Comparison of ENCODE assay signal across 24 cellular contexts in genomic region chr3:122358633-122359032, GRCh38. TPM values are rescaled to one million over a fixed set of nuclear protein-coding genes. Genes with fewer than 3 reads are reported as not detected.
A peak's percentile ranks its signal among the peaks of the same experiment; 100 is the strongest.
DNase-seq lines count a peak whose midpoint lies in the region; ATAC-seq, FAIRE-seq and TF ChIP-seq lines count a peak whose summit lies in the region.
"Had no signal": no experiment of that assay in that cellular context is flagged by ENCODE, and none has a peak within 500 bp of the region (broad histone marks: within the 10 kb centered on the region; RNA-seq: fewer than 3 reads in every experiment).

No MANE protein-coding gene starts in this region.

- H3K79me2 ChIP-seq in HepG2 (ENCODE audit: insufficient read depth, low read length): no peaks in the 10 kb centered on the region

- intact Hi-C loops in HepG2 (cut with micrococcal nuclease; ENCODE audit: unreplicated experiment): no loop called here
- intact Hi-C loops in right lobe of liver (cut with DNase I): no loop called here
- intact Hi-C loops in ascending aorta (cut with DNase I): no loop called here
- intact Hi-C loops in Caco-2 (cut with micrococcal nuclease; ENCODE audit: unreplicated experiment): loop anchor here (5.0 kb wide), 1 partner anchor 256 kb away; no protein-coding TSS in a partner anchor

- POLR2A ChIA-PET in HepG2 (lab: Yijun Ruan, JAX): interaction anchor here (0.8 to 1.8 kb wide), 2 partner anchors 25 to 58 kb away, joined by 5 to 6 read pairs; partner anchors contain the start of genes FAM162A and WDR5B
- POLR2A ChIA-PET in Caco-2 (lab: Charles Lee): no interaction called here

- H3K27ac ChIP-seq in HepG2 (ENCODE audit: extremely low read length, insufficient read depth, low read length) (peak overlapping the region; percentile 11), right lobe of liver (no peak overlapping the region), epithelial cell of prostate (peak overlapping the region; percentile 56), ascending aorta (no peak overlapping the region)
- H3K27ac ChIP-seq: body of pancreas, thoracic aorta had no signal

- TF ChIP-seq CTCF in HepG2 (CRISPR knock-in tag; IDR thresholded peaks at IDR 0.05) (no peak), right lobe of liver (IDR thresholded peaks at IDR 0.05) (no peak), ascending aorta (IDR thresholded peaks at IDR 0.05) (no peak), Caco-2 (IDR thresholded peaks at IDR 0.05; ENCODE audit: insufficient read depth in 1 of 2, low read depth in 1 of 2, low read length in 1 of 2, severe bottlenecking in 1 of 2, unreplicated experiment in 1 of 2) (no peak)

- TF ChIP-seq EP300 in HepG2 (IDR thresholded peaks at IDR 0.05; ENCODE audit: low read depth in 2 of 2, low read length in 2 of 2): no peak
- no peak for TF ChIP-seq EP300 in HepG2 (CRISPR knock-in tag; IDR thresholded peaks at IDR 0.05; ENCODE audit: borderline replicate concordance)

- no peak for DNase-seq in HepG2 (ENCODE audit: low spot score)
- no peak for DNase-seq in right lobe of liver
- DNase-seq in NOMO-1 (lab: John Stamatoyannopoulos, UW; ENCODE audit: unreplicated experiment in 2 of 2): peak; percentile 43 to 77
- DNase-seq in epithelial cell of prostate (ENCODE audit: low read depth, low spot score): no peak
- no peak for DNase-seq in ascending aorta (ENCODE audit: low spot score in 2 of 2)
- DNase-seq in SIG-M5 treated with dmso at 0.1 percent for 504 hours (lab: John Stamatoyannopoulos, UW; ENCODE audit: unreplicated experiment): no peak
- DNase-seq in Caco-2: no peak
- DNase-seq: body of pancreas; CD4-positive, CD25-positive, alpha-beta regulatory T cell; DMS 273 treated with DMSO at 0.1 percent for 48 hours; foreskin fibroblast; IMR-90; naive B cell; NCI-H2029 treated with DMSO at 0.1 percent for 48 hours; NCI-H226; NCI-H748 treated with DMSO at 0.1 percent for 48 hours; SIG-M5; small intestine; stimulated activated CD4-positive, alpha-beta T cell treated with anti-CD3 and anti-CD28 coated beads, Interleukin-2, amount 100 ng/mL, for 48 hours had no signal

- H3K27me3 ChIP-seq in HepG2 (ENCODE audit: control insufficient read depth in 1 of 2, insufficient read depth in 2 of 2, low read length in 2 of 2) (no peaks in the 10 kb centered on the region), right lobe of liver (no peaks in the 10 kb centered on the region), ascending aorta (no peaks in the 10 kb centered on the region), Caco-2 (replicated peaks; ENCODE audit: control insufficient read depth, insufficient read depth, low read length) (no peaks in the 10 kb centered on the region)
- H3K27me3 ChIP-seq: body of pancreas had no signal

- no peak overlapping the region for H3K9ac ChIP-seq in HepG2 (ENCODE audit: insufficient read depth, low read depth, low read length)

- TF ChIP-seq POLR2A in HepG2 (IDR thresholded peaks at IDR 0.05; ENCODE audit: insufficient read depth in 1 of 2, low read depth in 2 of 2, low read length in 2 of 2) (no peak; a peak in 1 of 4 replicates), right lobe of liver (IDR thresholded peaks at IDR 0.05) (no peak)

- whole genome bisulfite sequencing in HepG2 (ENCODE audit: low lambda C conversion rate): 100% methylated on average over 2 of the region's 2 CpGs
- no CpG with 5 or more reads among the region's 2 CpGs for WGBS in right lobe of liver (ENCODE audit: insufficient coverage, low coverage, low lambda C conversion rate, missing lambda C conversion rate)

- no peak overlapping the region for H3K27ac Mint-ChIP-seq in Caco-2 (ENCODE audit: unreplicated experiment)
- H3K27ac Mint-ChIP-seq: activated T-helper 2 cell treated with anti-CD3 and anti-CD28 coated beads, Interferon-gamma antibody, Interleukin-2, Interleukin-4, amounts not matched to agents 10 μg/mL and 5 μg/mL and 100 μg/mL, durations not matched to agents 14 hours and 24 hours and 36 hours; stimulated activated memory B cell treated with anti-CD40 and anti-IgM and Interleukin-4, amounts not matched to agents 10 μg/mL and 1 μg/mL and 100 μg/mL, for 72 hours had no signal

- peaks cover 7 to 23% of the 10 kb centered on the region in 2 experiments; a peak in 4 of 5 replicates for H3K36me3 ChIP-seq in HepG2 (replicated peaks in 1 of 2; ENCODE audit: control insufficient read depth in 1 of 2, insufficient read depth in 2 of 2, low read length in 2 of 2)
- H3K36me3 ChIP-seq in right lobe of liver: peaks cover 0 to 5% (median 2%) of the 10 kb centered on the region in 4 donors
- peaks cover 14 to 21% of the 10 kb centered on the region in 2 donors for H3K36me3 ChIP-seq in ascending aorta
- H3K36me3 ChIP-seq in Caco-2 (ENCODE audit: control insufficient read depth, insufficient read depth, low read length): peaks cover 3% of the 10 kb centered on the region
- H3K36me3 ChIP-seq: thoracic aorta had no signal

- CTCF ChIA-PET in HepG2 (lab: Yijun Ruan, JAX; ENCODE audit: low intra/inter-chr PET ratio, low total read pairs): no interaction called here
- CTCF ChIA-PET in Caco-2 (lab: Charles Lee): no interaction called here

- peaks cover 9% of the 10 kb centered on the region for H3K4me1 Mint-ChIP-seq in Caco-2 (ENCODE audit: low read depth, unreplicated experiment)
- H3K4me1 Mint-ChIP-seq: CD4-positive, CD25-positive, alpha-beta regulatory T cell; naive B cell; stimulated activated memory B cell treated with anti-CD40 and anti-IgM and Interleukin-4, amounts not matched to agents 10 μg/mL and 1 μg/mL and 100 μg/mL, for 72 hours had no signal

- peaks cover 47% of the 10 kb centered on the region for H3K36me3 Mint-ChIP-seq in Caco-2 (ENCODE audit: insufficient read depth, unreplicated experiment)

- no peak for FAIRE-seq in HepG2 (lab: Jason Lieb, UNC)

- BruUV-seq in HepG2 (replicated peaks; lab: Mats Ljungman, UMichigan) (no TSS peak), Caco-2 (replicated peaks; lab: Mats Ljungman, UMichigan) (no TSS peak)

- H3K9me3 ChIP-seq in HepG2 (ENCODE audit: low read length): no peaks in the 10 kb centered on the region
- H3K9me3 ChIP-seq in right lobe of liver: no peaks in the 10 kb centered on the region
- H3K9me3 ChIP-seq in ascending aorta: no peaks in the 10 kb centered on the region
- H3K9me3 ChIP-seq in Caco-2: no peaks in the 10 kb centered on the region
- H3K9me3 ChIP-seq: body of pancreas, thoracic aorta had no signal

- H3K27me3 Mint-ChIP-seq in Caco-2 (ENCODE audit: insufficient read depth, unreplicated experiment): no peaks in the 10 kb centered on the region
- H3K27me3 Mint-ChIP-seq: CD4-positive, CD25-positive, alpha-beta regulatory T cell; naive B cell; stimulated activated memory B cell treated with anti-CD40 and anti-IgM and Interleukin-4, amounts not matched to agents 10 μg/mL and 1 μg/mL and 100 μg/mL, for 72 hours had no signal

- H3K4me3 Mint-ChIP-seq in Caco-2 (ENCODE audit: unreplicated experiment): no peak overlapping the region
- H3K4me3 Mint-ChIP-seq: CD4-positive, CD25-positive, alpha-beta regulatory T cell; naive B cell; stimulated activated memory B cell treated with anti-CD40 and anti-IgM and Interleukin-4, amounts not matched to agents 10 μg/mL and 1 μg/mL and 100 μg/mL, for 72 hours had no signal

- no peak overlapping the region for H3K4me2 ChIP-seq in HepG2 (ENCODE audit: low read depth, low read length)

- no peak for TF ChIP-seq RAD21 in HepG2 (CRISPR knock-in tag; IDR thresholded peaks at IDR 0.05)

- no peak overlapping the region for H2AFZ ChIP-seq in HepG2 (ENCODE audit: low read length)

- no peak overlapping the region for H3K4me3 ChIP-seq in HepG2 (replicated peaks in 1 of 3; ENCODE audit: insufficient read depth in 1 of 3, low read depth in 2 of 3, low read length in 3 of 3)
- H3K4me3 ChIP-seq in right lobe of liver: no peak overlapping the region
- H3K4me3 ChIP-seq in ascending aorta: no peak overlapping the region
- no peak overlapping the region for H3K4me3 ChIP-seq in Caco-2 (ENCODE audit: low read depth, low read length)
- H3K4me3 ChIP-seq: body of pancreas, thoracic aorta had no signal

- no peaks in the 10 kb centered on the region for H3K9me3 Mint-ChIP-seq in Caco-2 (ENCODE audit: unreplicated experiment)
- H3K9me3 Mint-ChIP-seq: activated T-helper 2 cell treated with anti-CD3 and anti-CD28 coated beads, Interferon-gamma antibody, Interleukin-2, Interleukin-4, amounts not matched to agents 10 μg/mL and 5 μg/mL and 100 μg/mL, durations not matched to agents 14 hours and 24 hours and 36 hours; CD4-positive, CD25-positive, alpha-beta regulatory T cell; naive B cell; stimulated activated memory B cell treated with anti-CD40 and anti-IgM and Interleukin-4, amounts not matched to agents 10 μg/mL and 1 μg/mL and 100 μg/mL, for 72 hours had no signal

- H4K20me1 ChIP-seq in HepG2 (ENCODE audit: insufficient read depth, low read length): no peaks in the 10 kb centered on the region

- in situ Hi-C loops in HepG2 (cut with HindIII; ENCODE audit: extremely low pct_ligation_motif_present, low pct_unique_long_range_greater_than_20kb): loop anchor here (5.0 to 10.0 kb wide), 2 partner anchors 46 to 254 kb away; no protein-coding TSS in a partner anchor

- peaks cover 22% of the 10 kb centered on the region for H3K4me1 ChIP-seq in HepG2 (ENCODE audit: insufficient read depth, low read length)
- peaks cover 0 to 19% (median 2%) of the 10 kb centered on the region in 4 donors for H3K4me1 ChIP-seq in right lobe of liver
- no peaks in the 10 kb centered on the region for H3K4me1 ChIP-seq in ascending aorta
- H3K4me1 ChIP-seq in Caco-2: peaks cover 21% of the 10 kb centered on the region

- ATAC-seq in HepG2 (no peak), right lobe of liver (no peak)
- ATAC-seq: body of pancreas; stimulated activated memory B cell treated with anti-CD40 and anti-IgM and Interleukin-4, amounts not matched to agents 10 μg/mL and 1 μg/mL and 100 μg/mL, for 72 hours had no signal

RNA-seq across cellular contexts. Expression of gene MIX23, which starts 24.4 kb away (rescaled TPM):
- total RNA-seq in HepG2 (2016; rRNA removed; fragmentation: Illumina TruSeq; extraction: Trizol) (152 and 233 TPM in 2 replicates), right lobe of liver (10 to 100 TPM; 21.3 to 36.0 (median 27.1) TPM), ascending aorta (not detected), Caco-2 (2022) (85.2 and 86.2 TPM in 2 replicates)
- 96.3 and 103 TPM in 2 replicates for total RNA-seq in HepG2 (2016; cell fraction: cytosol; rRNA removed; fragmentation: Illumina TruSeq; extraction: Trizol; ENCODE audit: low read depth)
- 150 and 251 TPM in 2 replicates for total RNA-seq in HepG2 (2016; cell fraction: insoluble cytoplasmic fraction; rRNA removed; fragmentation: Illumina TruSeq; extraction: Trizol)
- 93.8 and 116 TPM in 2 replicates for total RNA-seq in HepG2 (2016; cell fraction: membrane; rRNA removed; fragmentation: Illumina TruSeq; extraction: Trizol)
- total RNA-seq in HepG2 (2016; cell fraction: nucleus; rRNA removed; fragmentation: Illumina TruSeq; extraction: Trizol): 55.1 and 57.7 TPM in 2 replicates
- 16.2 and 20.0 TPM in 2 replicates for polyA plus RNA-seq in HepG2 (2011; rRNA removed)
- polyA plus RNA-seq in HepG2 (2011; cell fraction: cytosol; rRNA removed): 10.9 and 12.5 TPM in 2 replicates
- polyA plus RNA-seq in HepG2 (2011; cell fraction: nucleus; rRNA removed): 7.9 and 12.8 TPM in 2 replicates
- 65.6 and 98.8 TPM in 2 replicates for polyA plus RNA-seq in HepG2 (2012)
- 99.1 and 102 TPM in 2 replicates for polyA plus RNA-seq in HepG2 (2016; cell fraction: cytosol; fragmentation: Illumina TruSeq; extraction: Trizol; ENCODE audit: low read depth)
- 274 and 298 TPM in 2 replicates for polyA plus RNA-seq in HepG2 (2016; cell fraction: insoluble cytoplasmic fraction; fragmentation: Illumina TruSeq; extraction: Trizol; ENCODE audit: low read depth)
- 96.2 and 118 TPM in 2 replicates for polyA plus RNA-seq in HepG2 (2016; cell fraction: membrane; fragmentation: Illumina TruSeq; extraction: Trizol; ENCODE audit: low read depth)
- 116 and 117 TPM in 2 replicates for polyA plus RNA-seq in HepG2 (2016; cell fraction: nucleus; fragmentation: Illumina TruSeq; extraction: Trizol; ENCODE audit: insufficient read depth, low read depth)
- polyA minus RNA-seq in HepG2 (2011; rRNA and poly(A)+ RNA removed; ENCODE audit: low replicate concordance): 3.6 and 4.8 TPM in 2 replicates
- 18.9 and 22.0 TPM in 2 replicates for polyA minus RNA-seq in HepG2 (2011; cell fraction: cytosol; rRNA and poly(A)+ RNA removed)
- 23.4 and 27.4 TPM in 2 replicates for polyA minus RNA-seq in HepG2 (2011; cell fraction: nucleus; rRNA and poly(A)+ RNA removed)

RNA-seq across cellular contexts. Expression of gene FAM162A, which starts 25.3 kb away (rescaled TPM):
- 115 and 131 TPM in 2 replicates for total RNA-seq in HepG2 (2016; rRNA removed; fragmentation: Illumina TruSeq; extraction: Trizol)
- total RNA-seq in HepG2 (2016; cell fraction: cytosol; rRNA removed; fragmentation: Illumina TruSeq; extraction: Trizol; ENCODE audit: low read depth): 18.3 and 23.7 TPM in 2 replicates
- 118 and 149 TPM in 2 replicates for total RNA-seq in HepG2 (2016; cell fraction: insoluble cytoplasmic fraction; rRNA removed; fragmentation: Illumina TruSeq; extraction: Trizol)
- total RNA-seq in HepG2 (2016; cell fraction: membrane; rRNA removed; fragmentation: Illumina TruSeq; extraction: Trizol): 29.2 and 29.7 TPM in 2 replicates
- 44.8 and 51.6 TPM in 2 replicates for total RNA-seq in HepG2 (2016; cell fraction: nucleus; rRNA removed; fragmentation: Illumina TruSeq; extraction: Trizol)
- 141 and 155 TPM in 2 replicates for polyA plus RNA-seq in HepG2 (2011; rRNA removed)
- 81.9 and 104 TPM in 2 replicates for polyA plus RNA-seq in HepG2 (2011; cell fraction: cytosol; rRNA removed)
- polyA plus RNA-seq in HepG2 (2011; cell fraction: nucleus; rRNA removed): 33.6 and 34.6 TPM in 2 replicates
- 197 and 266 TPM in 2 replicates for polyA plus RNA-seq in HepG2 (2012)
- polyA plus RNA-seq in HepG2 (2016; cell fraction: cytosol; fragmentation: Illumina TruSeq; extraction: Trizol; ENCODE audit: low read depth): 34.9 and 38.9 TPM in 2 replicates
- 167 and 187 TPM in 2 replicates for polyA plus RNA-seq in HepG2 (2016; cell fraction: insoluble cytoplasmic fraction; fragmentation: Illumina TruSeq; extraction: Trizol; ENCODE audit: low read depth)
- 30.9 and 35.6 TPM in 2 replicates for polyA plus RNA-seq in HepG2 (2016; cell fraction: membrane; fragmentation: Illumina TruSeq; extraction: Trizol; ENCODE audit: low read depth)
- 93.4 and 95.0 TPM in 2 replicates for polyA plus RNA-seq in HepG2 (2016; cell fraction: nucleus; fragmentation: Illumina TruSeq; extraction: Trizol; ENCODE audit: insufficient read depth, low read depth)
- polyA minus RNA-seq in HepG2 (2011; rRNA and poly(A)+ RNA removed; ENCODE audit: low replicate concordance): 11.7 and 21.1 TPM in 2 replicates
- polyA minus RNA-seq in HepG2 (2011; cell fraction: cytosol; rRNA and poly(A)+ RNA removed): 29.6 and 36.6 TPM in 2 replicates
- 70.0 and 72.2 TPM in 2 replicates for polyA minus RNA-seq in HepG2 (2011; cell fraction: nucleus; rRNA and poly(A)+ RNA removed)
- total RNA-seq in right lobe of liver: 10 to 100 TPM; 26.9 to 57.0 (median 51.5) TPM
- 17.1 TPM for total RNA-seq in ascending aorta
- total RNA-seq in Caco-2 (2022): 35.8 and 37.4 TPM in 2 replicates

RNA-seq across cellular contexts. Expression of gene CSTA, which starts 33.6 kb away (rescaled TPM):
- total RNA-seq in HepG2 (2016; rRNA removed; fragmentation: Illumina TruSeq; extraction: Trizol) (11.0 and 13.9 TPM in 2 replicates), right lobe of liver (10 to 100 TPM in 3 of 6 experiments, 1 to 10 TPM in 3; 4.2 to 19.3 (median 8.6) TPM), ascending aorta (not detected), Caco-2 (2022) (1.0 and 1.1 TPM in 2 replicates)
- total RNA-seq in HepG2 (2016; cell fraction: cytosol; rRNA removed; fragmentation: Illumina TruSeq; extraction: Trizol; ENCODE audit: low read depth): 6.8 and 7.6 TPM in 2 replicates
- total RNA-seq in HepG2 (2016; cell fraction: insoluble cytoplasmic fraction; rRNA removed; fragmentation: Illumina TruSeq; extraction: Trizol): 10.6 and 14.8 TPM in 2 replicates
- 6.5 and 8.4 TPM in 2 replicates for total RNA-seq in HepG2 (2016; cell fraction: membrane; rRNA removed; fragmentation: Illumina TruSeq; extraction: Trizol)
- total RNA-seq in HepG2 (2016; cell fraction: nucleus; rRNA removed; fragmentation: Illumina TruSeq; extraction: Trizol): 2.7 and 3.1 TPM in 2 replicates
- 3.9 and 4.9 TPM in 2 replicates for polyA plus RNA-seq in HepG2 (2011; rRNA removed)
- polyA plus RNA-seq in HepG2 (2011; cell fraction: cytosol; rRNA removed): 0.91 and 3.9 TPM in 2 replicates
- polyA plus RNA-seq in HepG2 (2011; cell fraction: nucleus; rRNA removed): 0.61 and 1.5 TPM in 2 replicates
- polyA plus RNA-seq in HepG2 (2012): 6.1 and 6.9 TPM in 2 replicates
- 6.8 and 7.2 TPM in 2 replicates for polyA plus RNA-seq in HepG2 (2016; cell fraction: cytosol; fragmentation: Illumina TruSeq; extraction: Trizol; ENCODE audit: low read depth)
- 13.5 and 13.6 TPM in 2 replicates for polyA plus RNA-seq in HepG2 (2016; cell fraction: insoluble cytoplasmic fraction; fragmentation: Illumina TruSeq; extraction: Trizol; ENCODE audit: low read depth)
- 7.0 and 8.5 TPM in 2 replicates for polyA plus RNA-seq in HepG2 (2016; cell fraction: membrane; fragmentation: Illumina TruSeq; extraction: Trizol; ENCODE audit: low read depth)
- polyA plus RNA-seq in HepG2 (2016; cell fraction: nucleus; fragmentation: Illumina TruSeq; extraction: Trizol; ENCODE audit: insufficient read depth, low read depth): 6.3 and 6.6 TPM in 2 replicates
- not detected in 2 replicates for polyA minus RNA-seq in HepG2 (2011; rRNA and poly(A)+ RNA removed; ENCODE audit: low replicate concordance)
- 1.8 TPM in 1 of 2 replicates, not detected in the other for polyA minus RNA-seq in HepG2 (2011; cell fraction: cytosol; rRNA and poly(A)+ RNA removed)
- 0.90 and 1.5 TPM in 2 replicates for polyA minus RNA-seq in HepG2 (2011; cell fraction: nucleus; rRNA and poly(A)+ RNA removed)
- total RNA-seq: activated T-helper 2 cell treated with anti-CD3 and anti-CD28 coated beads, Interferon-gamma antibody, Interleukin-2, Interleukin-4, amounts not matched to agents 10 μg/mL and 5 μg/mL and 100 μg/mL, durations not matched to agents 14 hours and 24 hours and 36 hours; CD4-positive, CD25-positive, alpha-beta regulatory T cell; chondrocyte; IMR-90; renal cortical epithelial cell had no signal

RNA-seq across cellular contexts. Expression of gene WDR5B, which starts 57.2 kb away (rescaled TPM):
- total RNA-seq in HepG2 (2016; rRNA removed; fragmentation: Illumina TruSeq; extraction: Trizol) (3.6 and 4.5 TPM in 2 replicates), right lobe of liver (1 to 10 TPM; 1.4 to 4.0 (median 2.1) TPM), ascending aorta (1.8 TPM), Caco-2 (2022) (4.4 and 4.7 TPM in 2 replicates)
- total RNA-seq in HepG2 (2016; cell fraction: cytosol; rRNA removed; fragmentation: Illumina TruSeq; extraction: Trizol; ENCODE audit: low read depth): 1.1 and 1.2 TPM in 2 replicates
- total RNA-seq in HepG2 (2016; cell fraction: insoluble cytoplasmic fraction; rRNA removed; fragmentation: Illumina TruSeq; extraction: Trizol): 3.5 and 5.6 TPM in 2 replicates
- total RNA-seq in HepG2 (2016; cell fraction: membrane; rRNA removed; fragmentation: Illumina TruSeq; extraction: Trizol): 2.8 and 3.6 TPM in 2 replicates
- 4.0 TPM in 2 replicates for total RNA-seq in HepG2 (2016; cell fraction: nucleus; rRNA removed; fragmentation: Illumina TruSeq; extraction: Trizol)
- 2.2 and 2.5 TPM in 2 replicates for polyA plus RNA-seq in HepG2 (2011; rRNA removed)
- polyA plus RNA-seq in HepG2 (2011; cell fraction: cytosol; rRNA removed): 0.94 and 1.8 TPM in 2 replicates
- polyA plus RNA-seq in HepG2 (2011; cell fraction: nucleus; rRNA removed): 1.3 and 2.0 TPM in 2 replicates
- polyA plus RNA-seq in HepG2 (2012): 1.6 and 2.3 TPM in 2 replicates
- polyA plus RNA-seq in HepG2 (2016; cell fraction: cytosol; fragmentation: Illumina TruSeq; extraction: Trizol; ENCODE audit: low read depth): 0.49 and 0.52 TPM in 2 replicates
- 3.5 and 4.0 TPM in 2 replicates for polyA plus RNA-seq in HepG2 (2016; cell fraction: insoluble cytoplasmic fraction; fragmentation: Illumina TruSeq; extraction: Trizol; ENCODE audit: low read depth)
- 1.4 and 1.5 TPM in 2 replicates for polyA plus RNA-seq in HepG2 (2016; cell fraction: membrane; fragmentation: Illumina TruSeq; extraction: Trizol; ENCODE audit: low read depth)
- polyA plus RNA-seq in HepG2 (2016; cell fraction: nucleus; fragmentation: Illumina TruSeq; extraction: Trizol; ENCODE audit: insufficient read depth, low read depth): 3.7 and 4.4 TPM in 2 replicates
- polyA minus RNA-seq in HepG2 (2011; rRNA and poly(A)+ RNA removed; ENCODE audit: low replicate concordance): 1.7 and 3.5 TPM in 2 replicates
- 1.1 and 1.4 TPM in 2 replicates for polyA minus RNA-seq in HepG2 (2011; cell fraction: cytosol; rRNA and poly(A)+ RNA removed)
- 5.9 and 8.2 TPM in 2 replicates for polyA minus RNA-seq in HepG2 (2011; cell fraction: nucleus; rRNA and poly(A)+ RNA removed)

Comparison
In these comparisons a context has a peak if more than half of its experiments do, and no peak if none do; other contexts are left out.
1. H3K27ac ChIP-seq: peak in HepG2 (single experiment) and epithelial cell of prostate (single experiment); none in right lobe of liver (0 of 3) and ascending aorta (0 of 2).
2. DNase-seq: peak in NOMO-1 (2 of 2); none in HepG2 (single experiment), right lobe of liver (0 of 3), epithelial cell of prostate (single experiment), ascending aorta (0 of 2), SIG-M5 treated with dmso at 0.1 percent for 504 hours (single experiment) and Caco-2 (0 of 2).
3. RNA of gene MIX23, which starts 24.4 kb away (total RNA-seq): 55.1 to 251 TPM in HepG2, 85.2 to 86.2 TPM in Caco-2 and 21.3 to 36.0 TPM in right lobe of liver; not detected in ascending aorta (single experiment); every median in the first group is over 10 times any median in the second.